ENCODE assay signal across 10 cellular contexts in genomic region chr19:15283141-15283885, GRCh38. TPM values are rescaled to one million over a fixed set of nuclear protein-coding genes. Genes with fewer than 3 reads are reported as not detected.
DNase-seq lines count a peak whose midpoint lies in the region; ATAC-seq, FAIRE-seq and TF ChIP-seq lines count a peak whose summit lies in the region.
"Had no signal": no experiment of that assay in that cellular context is flagged by ENCODE, and none has a peak within 500 bp of the region (broad histone marks: within the 10 kb centered on the region; RNA-seq: fewer than 3 reads in every experiment).

No MANE protein-coding gene starts in this region.

- DNase-seq in AG10803 (ENCODE audit: low read depth) (peak; percentile 92), NCI-H69 (lab: John Stamatoyannopoulos, UW) (peak; percentile 27), bronchial epithelial cell (ENCODE audit: low read depth) (peak; percentile 61), natural killer cell (no peak), omental fat pad (ENCODE audit: low spot score) (no peak), small intestine (no peak)
- no peak for DNase-seq in activated CD4-positive, CD25-positive, alpha-beta regulatory T cell treated with anti-CD3 and anti-CD28 coated beads, Interleukin-2, amount 50 U/mL, for 72 hours
- DNase-seq: NCI-H774 had no signal

- peaks cover 1% of the 10 kb centered on the region for H3K36me3 ChIP-seq in bronchial epithelial cell (ENCODE audit: control insufficient read depth, insufficient read depth, low read length)
- H3K36me3 ChIP-seq in small intestine (ENCODE audit: control insufficient read depth in 2 of 2, insufficient read depth in 2 of 2, low read length in 2 of 2): peaks cover 0 to 2% of the 10 kb centered on the region in 2 donors

- peaks cover 82 to 93% of the 10 kb centered on the region in 2 donors for H3K4me1 Mint-ChIP-seq in natural killer cell

- H3K27me3 ChIP-seq in bronchial epithelial cell (ENCODE audit: control insufficient read depth, insufficient read depth, low read length): no peaks in the 10 kb centered on the region
- H3K27me3 ChIP-seq in small intestine (ENCODE audit: control insufficient read depth in 2 of 2, insufficient read depth in 2 of 2, low read length in 2 of 2): no peaks in the 10 kb centered on the region

- peak overlapping the region; percentile 85 to 87 for H3K27ac Mint-ChIP-seq in natural killer cell

- peak overlapping the region in 1 of 2 donors; percentile 22 for H3K27ac ChIP-seq in small intestine (ENCODE audit: low read depth in 1 of 2, low read length in 1 of 2)

- H3K4me3 Mint-ChIP-seq in natural killer cell: peak overlapping the region; percentile 64

- H3K4me1 ChIP-seq in small intestine (ENCODE audit: control insufficient read depth in 2 of 2, insufficient read depth in 1 of 2, low read depth in 1 of 2, low read length in 1 of 2): peaks cover 5 to 49% of the 10 kb centered on the region in 2 donors

- no peak for ATAC-seq in natural killer cell
- no peak for ATAC-seq in omental fat pad (ENCODE audit: low FRiP score)
- no peak for ATAC-seq in HG03565 (IDR thresholded peaks at IDR 0.05; ENCODE audit: unreplicated experiment)

- 57 to 75% (median 74%) methylated on average over 10 of the region's 10 CpGs for WGBS in small intestine, 3 donors

- H3K4me3 ChIP-seq in AG10803 (ENCODE audit: low read length) (no peak overlapping the region), bronchial epithelial cell (ENCODE audit: low read depth, low read length) (no peak overlapping the region), small intestine (ENCODE audit: low read depth in 1 of 2, low read length in 2 of 2) (no peak overlapping the region)

- no peaks in the 10 kb centered on the region for H3K27me3 Mint-ChIP-seq in natural killer cell (ENCODE audit: low read depth in 2 of 2)

- H3K9me3 ChIP-seq in small intestine (ENCODE audit: control insufficient read depth, low read depth): no peaks in the 10 kb centered on the region

- TF ChIP-seq CTCF in AG10803 (conservative IDR thresholded peaks at IDR 0.05; ENCODE audit: low read length) (no peak), bronchial epithelial cell (IDR thresholded peaks at IDR 0.05; ENCODE audit: insufficient read depth, low read length, severe bottlenecking) (no peak), natural killer cell (IDR thresholded peaks at IDR 0.05) (no peak), omental fat pad (IDR thresholded peaks at IDR 0.05) (no peak)

- no peak for FAIRE-seq in bronchial epithelial cell (lab: Jason Lieb, UNC)
- FAIRE-seq in small intestine (lab: Jason Lieb, UNC): no peak

- intact Hi-C loops in natural killer cell (cut with micrococcal nuclease): no loop called here

- H3K36me3 Mint-ChIP-seq in natural killer cell: no peaks in the 10 kb centered on the region

- no peaks in the 10 kb centered on the region for H3K9me3 Mint-ChIP-seq in natural killer cell

RNA-seq across cellular contexts. Expression of gene BRD4, which starts 49.0 kb away (rescaled TPM):
- total RNA-seq in bronchial epithelial cell: 12.1 and 15.4 TPM in 2 replicates
- 100 to 1,000 TPM in 1 of 3 donors, 10 to 100 TPM in 2; 91.9 to 116 (median 98.3) TPM for total RNA-seq in natural killer cell
- 10 to 100 TPM; 22.6 to 49.1 (median 30.1) TPM for total RNA-seq in omental fat pad
- polyA plus RNA-seq in small intestine: 10 to 100 TPM; 15.7 to 27.0 (median 22.4) TPM

RNA-seq across cellular contexts. Expression of gene EPHX3, which starts 51.1 kb away (rescaled TPM):
- 0.53 and 1.2 TPM in 2 replicates for total RNA-seq in bronchial epithelial cell
- total RNA-seq in natural killer cell: not detected
- total RNA-seq in omental fat pad: under 1 TPM in 1 of 4 donors, not detected in 3; 0.84 TPM
- under 1 TPM in 1 of 3 donors, not detected in 2; 0.76 TPM for polyA plus RNA-seq in small intestine
- total RNA-seq: dermis microvascular lymphatic vessel endothelial cell had no signal

Comparison
In these comparisons a context has a peak if more than half of its experiments do, and no peak if none do; other contexts are left out.
1. DNase-seq: peak in AG10803 (single experiment), NCI-H69 (single experiment) and bronchial epithelial cell (single experiment); none in natural killer cell (single experiment), omental fat pad (single experiment), small intestine (single experiment) and activated CD4-positive, CD25-positive, alpha-beta regulatory T cell treated with anti-CD3 and anti-CD28 coated beads, Interleukin-2, amount 50 U/mL, for 72 hours (single experiment).